ENCODE assay signal across 23 cellular contexts in genomic region chr6:74366634-74367033, GRCh38.
A peak's percentile ranks its signal among the peaks of the same experiment; 100 is the strongest.
DNase-seq lines count a peak whose midpoint lies in the region; ATAC-seq and TF ChIP-seq lines count a peak whose summit lies in the region.
"Had no signal": no experiment of that assay in that cellular context is flagged by ENCODE, and none has a peak within 500 bp of the region (broad histone marks: within the 10 kb centered on the region; RNA-seq: fewer than 3 reads in every experiment).

No MANE protein-coding gene starts in this region.

- TF ChIP-seq POLR2A in HCT116 (IDR thresholded peaks at IDR 0.05; ENCODE audit: borderline replicate concordance, extremely low read depth, insufficient read depth, insufficient read length) (no peak), heart left ventricle (IDR thresholded peaks at IDR 0.05) (no peak)

- POLR2A ChIA-PET in HCT116 (lab: Charles Lee): no interaction called here

- intact Hi-C loops in HCT116 (cut with micrococcal nuclease) (no loop called here), heart left ventricle (cut with DNase I) (no loop called here), aorta (cut with DNase I) (no loop called here), left colon (cut with DNase I, micrococcal nuclease) (no loop called here)

- no peak for TF ChIP-seq RAD21 in HCT116 (IDR thresholded peaks at IDR 0.05; ENCODE audit: low read depth)

- H4K20me1 ChIP-seq in HCT116 (ENCODE audit: insufficient read depth): no peaks in the 10 kb centered on the region
- no peaks in the 10 kb centered on the region for H4K20me1 ChIP-seq in fibroblast of lung (ENCODE audit: control insufficient read depth, extremely low read depth, insufficient read depth, low read length)

- H3K4me1 ChIP-seq in HCT116 (ENCODE audit: control insufficient read depth in 1 of 2, insufficient read depth in 2 of 2, low read length in 2 of 2) (no peaks in the 10 kb centered on the region), adipocyte (ENCODE audit: control insufficient read depth, insufficient read depth, low read length) (peaks cover 30% of the 10 kb centered on the region), fibroblast of lung (ENCODE audit: control insufficient read depth, extremely low read depth, insufficient read depth, low read length) (peaks cover 5% of the 10 kb centered on the region), heart left ventricle (no peaks in the 10 kb centered on the region), aorta (ENCODE audit: control insufficient read depth in 1 of 2, insufficient read depth in 2 of 2, low read length in 2 of 2) (no peaks in the 10 kb centered on the region)
- H3K4me1 ChIP-seq: Peyer's patch, sigmoid colon, suprapubic skin had no signal

- TF ChIP-seq CTCF in HCT116 (IDR thresholded peaks at IDR 0.05 in 2 of 3, conservative IDR thresholded peaks at IDR 0.05 in 1 of 3; ENCODE audit: borderline replicate concordance in 1 of 3, insufficient read depth in 1 of 3, low read depth in 2 of 3, low read length in 2 of 3) (no peak), fibroblast of lung (conservative IDR thresholded peaks at IDR 0.05 in 1 of 2, IDR thresholded peaks at IDR 0.05 in 1 of 2; ENCODE audit: low read depth in 1 of 2, low read length in 2 of 2) (no peak), heart left ventricle (IDR thresholded peaks at IDR 0.05) (no peak)

- RAD21 ChIA-PET in HCT116 (lab: Charles Lee; ENCODE audit: low non-redundant PET in 1 of 2, low total read pairs in 2 of 2, uncharacterized antibody in 2 of 2, unreplicated experiment in 2 of 2): no interaction called here

- no peaks in the 10 kb centered on the region for H3K9me3 ChIP-seq in HCT116 (ENCODE audit: control insufficient read depth in 1 of 2, insufficient read depth in 1 of 2, low read depth in 1 of 2, low read length in 2 of 2)
- H3K9me3 ChIP-seq in adipocyte (ENCODE audit: control insufficient read depth, low read length): no peaks in the 10 kb centered on the region
- H3K9me3 ChIP-seq in fibroblast of lung (ENCODE audit: control insufficient read depth, insufficient read depth, low read depth, low read length): no peaks in the 10 kb centered on the region
- no peaks in the 10 kb centered on the region for H3K9me3 ChIP-seq in heart left ventricle
- no peaks in the 10 kb centered on the region for H3K9me3 ChIP-seq in aorta (ENCODE audit: control insufficient read depth, low read length)
- H3K9me3 ChIP-seq: Peyer's patch, sigmoid colon, suprapubic skin had no signal

- H3K27ac ChIP-seq in HCT116 (ENCODE audit: low read depth, low read length) (no peak overlapping the region), fibroblast of lung (ENCODE audit: insufficient read depth, low read length) (no peak overlapping the region), heart left ventricle (no peak overlapping the region), aorta (ENCODE audit: low read depth in 1 of 2, low read length in 2 of 2) (no peak overlapping the region)
- H3K27ac ChIP-seq: Peyer's patch, sigmoid colon, suprapubic skin had no signal

- DNase-seq in HCT116 (ENCODE audit: low read depth, low spot score) (peak; percentile 2), adipocyte (ENCODE audit: low read depth) (peak; percentile 51), fibroblast of lung (ENCODE audit: low read depth in 2 of 2) (peak; percentile 30 to 42), stromal cell of bone marrow (ENCODE audit: low read depth) (peak; percentile 41), heart left ventricle (no peak), aorta (no peak), left colon (no peak)
- DNase-seq: activated CD4-positive, alpha-beta memory T cell treated with anti-CD3 and anti-CD28 coated beads, Interleukin-2, amount 10 ng/mL, durations not matched to agents 7 days and 5 days; activated CD4-positive, alpha-beta T cell treated with anti-CD3 and anti-CD28 coated beads for 1 hour; activated CD8-positive, alpha-beta memory T cell treated with anti-CD3 and anti-CD28 coated beads, Interleukin-2, amount 50 U/mL, for 48 hours; activated naive CD4-positive, alpha-beta T cell treated with anti-CD3 and anti-CD28 coated beads, Interleukin-2, amount 10 ng/mL, durations not matched to agents 7 days and 5 days; amygdala; Calu3; DMS79 treated with DMSO at 0.1 percent for 48 hours; foreskin melanocyte; NCI-H1105; NCI-H1930; NCI-H526; Peyer's patch; sigmoid colon; stimulated activated naive B cell treated with anti-CD40 and anti-IgM and Interleukin-4, amounts not matched to agents 10 μg/mL and 1 μg/mL and 100 μg/mL, for 72 hours had no signal

- H3K9me2 ChIP-seq in HCT116 (ENCODE audit: insufficient read depth): no peaks in the 10 kb centered on the region

- no peaks in the 10 kb centered on the region for H3K27me3 ChIP-seq in HCT116 (ENCODE audit: insufficient read depth, low read length)
- no peaks in the 10 kb centered on the region for H3K27me3 ChIP-seq in adipocyte (replicated peaks; ENCODE audit: control insufficient read depth, insufficient read depth, low read length)
- no peaks in the 10 kb centered on the region for H3K27me3 ChIP-seq in fibroblast of lung (ENCODE audit: control insufficient read depth, insufficient read depth, low read length)
- H3K27me3 ChIP-seq in heart left ventricle: no peaks in the 10 kb centered on the region
- no peaks in the 10 kb centered on the region for H3K27me3 ChIP-seq in aorta (ENCODE audit: control insufficient read depth in 1 of 2, insufficient read depth in 2 of 2, low read length in 1 of 2)
- H3K27me3 ChIP-seq: Peyer's patch, sigmoid colon, suprapubic skin had no signal

- H3K79me2 ChIP-seq in HCT116 (ENCODE audit: insufficient read depth, low read length): no peaks in the 10 kb centered on the region
- H3K79me2 ChIP-seq in fibroblast of lung (ENCODE audit: control insufficient read depth, insufficient read depth, low read length): no peaks in the 10 kb centered on the region

- no TSS peak for BruUV-seq in HCT116 (replicated peaks; lab: Mats Ljungman, UMichigan)

- ATAC-seq in HCT116 (no peak), heart left ventricle (no peak), aorta (ENCODE audit: low FRiP score) (no peak), left colon (no peak)
- ATAC-seq: GM12878; stimulated activated naive B cell treated with anti-CD40 and anti-IgM and Interleukin-4, amounts not matched to agents 10 μg/mL and 1 μg/mL and 100 μg/mL, for 72 hours had no signal

- H3K9ac ChIP-seq in HCT116 (ENCODE audit: low read length) (no peak overlapping the region), adipocyte (ENCODE audit: low read length) (no peak overlapping the region), fibroblast of lung (ENCODE audit: insufficient read depth, low read length) (no peak overlapping the region)

- CTCF ChIA-PET in HCT116 (lab: Charles Lee): no interaction called here

- 95 to 100% (median 99%) methylated on average over 1 of the region's 1 CpG for WGBS in heart left ventricle, 4 donors
- 97 to 98% methylated on average over 1 of the region's 1 CpG for WGBS in aorta, 2 donors

- peak overlapping the region; percentile 6 for H2AFZ ChIP-seq in HCT116 (ENCODE audit: low read depth, low read length, poor library complexity, severe bottlenecking)
- H2AFZ ChIP-seq in fibroblast of lung (ENCODE audit: low read length): no peak overlapping the region

- H3K4me3 ChIP-seq in HCT116 (replicated peaks in 1 of 2; ENCODE audit: low read depth in 1 of 2, low read length in 2 of 2): no peak overlapping the region
- H3K4me3 ChIP-seq in adipocyte (ENCODE audit: low read length): no peak overlapping the region
- H3K4me3 ChIP-seq in fibroblast of lung (replicated peaks in 1 of 4; ENCODE audit: control extremely low read depth in 1 of 4, insufficient read depth in 1 of 4, low read depth in 3 of 4, low read length in 4 of 4): no peak overlapping the region
- no peak overlapping the region for H3K4me3 ChIP-seq in heart left ventricle
- no peak overlapping the region for H3K4me3 ChIP-seq in aorta (ENCODE audit: low read length in 2 of 2)
- H3K4me3 ChIP-seq: GM12878, Peyer's patch, sigmoid colon, suprapubic skin had no signal

- no peak overlapping the region for H3K4me2 ChIP-seq in HCT116 (ENCODE audit: low read length)
- no peak overlapping the region for H3K4me2 ChIP-seq in fibroblast of lung (ENCODE audit: extremely low read depth, insufficient read depth, low read length)

- H3K36me3 ChIP-seq in HCT116 (ENCODE audit: control insufficient read depth in 1 of 2, insufficient read depth in 2 of 2, low read length in 2 of 2): no peaks in the 10 kb centered on the region
- no peaks in the 10 kb centered on the region for H3K36me3 ChIP-seq in adipocyte (ENCODE audit: control insufficient read depth, insufficient read depth, low read length, severe bottlenecking)
- H3K36me3 ChIP-seq in fibroblast of lung (ENCODE audit: control insufficient read depth, insufficient read depth, low read length): no peaks in the 10 kb centered on the region
- H3K36me3 ChIP-seq in heart left ventricle: no peaks in the 10 kb centered on the region
- H3K36me3 ChIP-seq in aorta (ENCODE audit: control insufficient read depth in 1 of 2, insufficient read depth in 2 of 2, low read length in 1 of 2): no peaks in the 10 kb centered on the region
- H3K36me3 ChIP-seq: Peyer's patch, sigmoid colon, suprapubic skin had no signal

TF ChIP-seq in HCT116, 20 proteins besides CTCF, POLR2A, EP300 and RAD21:
- TF ChIP-seq YY1 (IDR thresholded peaks at IDR 0.05; ENCODE audit: extremely low read depth, insufficient replicate concordance, low read depth, low read length) (no peak), SP1 (IDR thresholded peaks at IDR 0.05; ENCODE audit: low read depth) (peak; percentile 39; the same call in 1 of the 2 replicates), FOSL1 (IDR thresholded peaks at IDR 0.05; ENCODE audit: low read depth) (peak; percentile 95), CBX3 (IDR thresholded peaks at IDR 0.05; ENCODE audit: low read depth) (peak; percentile 21; the same call in 1 of the 2 replicates), JUND (IDR thresholded peaks at IDR 0.05) (peak; percentile 80), EZH2phosphoT487 (IDR thresholded peaks at IDR 0.05; ENCODE audit: borderline replicate concordance) (no peak), CEBPB (IDR thresholded peaks at IDR 0.05; ENCODE audit: low read depth) (0 out of 2 replicates have a peak, but pooled peaks have one; percentile 25), MAX (IDR thresholded peaks at IDR 0.05) (no peak), TCF7L2 (IDR thresholded peaks at IDR 0.05; ENCODE audit: borderline replicate concordance, extremely low read depth, insufficient read depth, insufficient read length) (no peak), ATF3 (IDR thresholded peaks at IDR 0.05) (0 out of 2 replicates have a peak, but pooled peaks have one; percentile 18), SRF (IDR thresholded peaks at IDR 0.05; ENCODE audit: low read depth) (peak; percentile 45; the same call in 1 of the 2 replicates)

Comparison
In these comparisons a context has a peak if more than half of its experiments do, and no peak if none do; other contexts are left out.
1. DNase-seq: peak in HCT116 (single experiment), adipocyte (single experiment), fibroblast of lung (2 of 2) and stromal cell of bone marrow (single experiment); none in heart left ventricle (0 of 5), aorta (0 of 2) and left colon (0 of 2).